9 cellular contexts compared by ENCODE assay signal in genomic region chr7:44431091-44431608, GRCh38. TPM values are rescaled to one million over a fixed set of nuclear protein-coding genes. Genes with fewer than 3 reads are reported as not detected.
DNase-seq lines count a peak whose midpoint lies in the region; ATAC-seq and TF ChIP-seq lines count a peak whose summit lies in the region.
"Had no signal": no experiment of that assay in that cellular context is flagged by ENCODE, and none has a peak within 500 bp of the region (broad histone marks: within the 10 kb centered on the region; RNA-seq: fewer than 3 reads in every experiment).

No MANE protein-coding gene starts in this region.

- POLR2A ChIA-PET in HEK293T (lab: Yijun Ruan, JAX) = no interaction called here
- POLR2A ChIA-PET in Panc1 (lab: Charles Lee) = no interaction called here

- DNase-seq in NCI-H1417 (lab: John Stamatoyannopoulos, UW) = peak in 2 of 3 experiments; percentile 53 to 70
- DNase-seq in NCI-H1417 treated with DMSO at 0.1 percent for 48 hours (lab: John Stamatoyannopoulos, UW) = no peak
- DNase-seq in HEK293T (ENCODE audit: extremely low spot score) = peak; percentile 26
- DNase-seq in Panc1 (ENCODE audit: low read depth, low spot score) = no peak
- no peak for DNase-seq in foreskin keratinocyte
- DNase-seq in upper lobe of right lung = no peak
- no peak for DNase-seq in epidermal melanocyte (ENCODE audit: insufficient read length, low spot score)

- TF ChIP-seq CTCF in Panc1 (IDR thresholded peaks at IDR 0.05) (peak; percentile 54; the same call in 1 of the 2 replicates), foreskin keratinocyte (conservative IDR thresholded peaks at IDR 0.05) (peak; percentile 25), upper lobe of right lung (IDR thresholded peaks at IDR 0.05) (no peak)

- H3K36me3 ChIP-seq in Panc1 (ENCODE audit: control insufficient read depth, insufficient read depth, low read length) = 0 out of 2 replicates have a peak, but pooled peaks cover 2% of the 10 kb centered on the region
- H3K36me3 ChIP-seq in upper lobe of right lung = peaks cover 8% of the 10 kb centered on the region

- ATAC-seq in Panc1 (peak; percentile 79), foreskin keratinocyte (no peak), upper lobe of right lung (peak; percentile 48), HG03139 (IDR thresholded peaks at IDR 0.05; ENCODE audit: unreplicated experiment) (no peak)

- CTCF ChIA-PET in HEK293T (lab: Yijun Ruan, JAX) (no interaction called here), Panc1 (lab: Charles Lee) (interaction anchor here (1.2 kb wide), 2 partner anchors 20 to 190 kb away, joined by 3 to 13 read pairs; no protein-coding TSS in a partner anchor)

- H3K4me1 ChIP-seq in Panc1 (ENCODE audit: control insufficient read depth, insufficient read depth, low read length) (no peaks in the 10 kb centered on the region), foreskin keratinocyte (peaks cover 4% of the 10 kb centered on the region), upper lobe of right lung (no peaks in the 10 kb centered on the region)

- in situ Hi-C loops in Panc1 (cut with HindIII; ENCODE audit: low pct_unique_long_range_greater_than_20kb, low sequenced_read_pairs) = no loop called here

- no peak overlapping the region for H3K27ac ChIP-seq in Panc1 (ENCODE audit: low read length)
- H3K27ac ChIP-seq in foreskin keratinocyte = no peak overlapping the region
- H3K27ac ChIP-seq in upper lobe of right lung = no peak overlapping the region
- H3K27ac ChIP-seq: SK-N-MC had no signal

- H3K4me3 ChIP-seq in Panc1 (ENCODE audit: low read depth in 2 of 2, low read length in 2 of 2) (no peak overlapping the region), upper lobe of right lung (no peak overlapping the region)
- H3K4me3 ChIP-seq: SK-N-MC had no signal

- BruUV-seq in Panc1 (replicated peaks; lab: Mats Ljungman, UMichigan) = no TSS peak

- H3K27me3 ChIP-seq in Panc1 (ENCODE audit: control insufficient read depth, insufficient read depth, low read length) = no peaks in the 10 kb centered on the region
- H3K27me3 ChIP-seq in foreskin keratinocyte = no peaks in the 10 kb centered on the region
- no peaks in the 10 kb centered on the region for H3K27me3 ChIP-seq in upper lobe of right lung

- intact Hi-C loops in Panc1 (cut with micrococcal nuclease; ENCODE audit: unreplicated experiment) (no loop called here), upper lobe of right lung (cut with DNase I) (no loop called here)

- H3K9me3 ChIP-seq in Panc1 (ENCODE audit: control insufficient read depth, insufficient read depth, low read depth, low read length) (no peaks in the 10 kb centered on the region), upper lobe of right lung (no peaks in the 10 kb centered on the region)

TF ChIP-seq in HEK293T, 16 proteins besides CTCF, POLR2A, EP300 and RAD21:
- TF ChIP-seq LEF1 (IDR thresholded peaks at IDR 0.05; ENCODE audit: borderline replicate concordance) (no peak), TARDBP (IDR thresholded peaks at IDR 0.05) (no peak), FOXK2 (IDR thresholded peaks at IDR 0.05) (no peak), ARNT (IDR thresholded peaks at IDR 0.05) (no peak), FOXM1 (IDR thresholded peaks at IDR 0.05; ENCODE audit: borderline replicate concordance) (no peak)
- TF ChIP-seq, protein P1, sequence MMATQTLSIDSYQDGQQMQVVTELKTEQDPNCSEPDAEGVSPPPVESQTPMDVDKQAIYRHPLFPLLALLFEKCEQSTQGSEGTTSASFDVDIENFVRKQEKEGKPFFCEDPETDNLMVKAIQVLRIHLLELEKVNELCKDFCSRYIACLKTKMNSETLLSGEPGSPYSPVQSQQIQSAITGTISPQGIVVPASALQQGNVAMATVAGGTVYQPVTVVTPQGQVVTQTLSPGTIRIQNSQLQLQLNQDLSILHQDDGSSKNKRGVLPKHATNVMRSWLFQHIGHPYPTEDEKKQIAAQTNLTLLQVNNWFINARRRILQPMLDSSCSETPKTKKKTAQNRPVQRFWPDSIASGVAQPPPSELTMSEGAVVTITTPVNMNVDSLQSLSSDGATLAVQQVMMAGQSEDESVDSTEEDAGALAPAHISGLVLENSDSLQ (IDR thresholded peaks at IDR 0.05) = no peak

RNA-seq across cellular contexts. Expression of gene NUDCD3, which starts 59.3 kb away (rescaled TPM):
- total RNA-seq in Panc1 (2021; ENCODE audit: unreplicated experiment) (117 TPM), foreskin keratinocyte (81.0 and 90.2 TPM in 2 replicates), upper lobe of right lung (91.0 TPM)
- 128 TPM for polyA plus RNA-seq in Panc1 (2012; ENCODE audit: insufficient read length)
- polyA plus RNA-seq in foreskin keratinocyte = 42.0 and 42.5 TPM in 2 replicates

Comparison
In these comparisons a context has a peak if more than half of its experiments do, and no peak if none do; other contexts are left out.
1. DNase-seq: peak in NCI-H1417 (2 of 3) and HEK293T (single experiment); none in NCI-H1417 treated with DMSO at 0.1 percent for 48 hours (single experiment), Panc1 (single experiment), foreskin keratinocyte (0 of 2), upper lobe of right lung (single experiment) and epidermal melanocyte (single experiment).
2. ATAC-seq: peak in Panc1 (single experiment) and upper lobe of right lung (single experiment); none in foreskin keratinocyte (single experiment) and HG03139 (single experiment).